Comparison of ENCODE assay signal across 17 cellular contexts in genomic region chr2:38713311-38713710, GRCh38. TPM values are rescaled to one million over a fixed set of nuclear protein-coding genes. Genes with fewer than 3 reads are reported as not detected.
DNase-seq lines count a peak whose midpoint lies in the region; ATAC-seq and TF ChIP-seq lines count a peak whose summit lies in the region.
"Had no signal": no experiment of that assay in that cellular context is flagged by ENCODE, and none has a peak within 500 bp of the region (broad histone marks: within the 10 kb centered on the region; RNA-seq: fewer than 3 reads in every experiment).

No MANE protein-coding gene starts in this region.

- TF ChIP-seq POLR2A in body of pancreas (IDR thresholded peaks at IDR 0.05) = no peak

- peak overlapping the region; percentile 58 for H3K27ac Mint-ChIP-seq in T-helper 2 cell treated with Interferon-gamma antibody and Interleukin-4, amounts not matched to agents 5 μg/mL and 100 μg/mL, for 36 hours
- H3K27ac Mint-ChIP-seq in stimulated activated naive CD8-positive, alpha-beta T cell treated with anti-CD3 and anti-CD28 coated beads, Interleukin-15, Interleukin-2, amounts not matched to agents 100 ng/mL and 50 ng/mL, for 24 hours = peak overlapping the region; percentile 33
- H3K27ac Mint-ChIP-seq in activated T-helper 2 cell treated with anti-CD3 and anti-CD28 coated beads, Interferon-gamma antibody, Interleukin-2, Interleukin-4, amounts not matched to agents 10 μg/mL and 5 μg/mL and 100 μg/mL, durations not matched to agents 14 hours and 24 hours and 36 hours = peak overlapping the region; percentile 57

- DNase-seq in T-helper 2 cell treated with Interferon-gamma antibody and Interleukin-4, amounts not matched to agents 5 μg/mL and 100 μg/mL, for 36 hours (ENCODE audit: low spot score) = no peak
- DNase-seq in T-helper 2 cell = no peak
- DNase-seq in stimulated activated naive CD8-positive, alpha-beta T cell treated with anti-CD3 and anti-CD28 coated beads, Interleukin-15, Interleukin-2, amounts not matched to agents 100 U/mL and 50 U/mL, for 24 hours = no peak
- no peak for DNase-seq in activated T-helper 2 cell treated with anti-CD3 and anti-CD28 coated beads, Interferon-gamma antibody, Interleukin-2, Interleukin-4, amounts not matched to agents 10 μg/mL and 5 μg/mL and 100 μg/mL, durations not matched to agents 14 hours and 24 hours and 36 hours (ENCODE audit: low spot score)
- DNase-seq in DMS53 (lab: John Stamatoyannopoulos, UW) = no peak
- DNase-seq in body of pancreas = no peak
- DNase-seq: C1 segment of cervical spinal cord, Calu3, DMS79, GOT3, KBM-7, NCI-H1105 treated with DMSO at 0.1 percent for 48 hours, NCI-H187, NCI-H446 had no signal

- peaks cover 7% of the 10 kb centered on the region for H3K4me1 ChIP-seq in body of pancreas

- intact Hi-C loops in activated T-helper 2 cell treated with anti-CD3 and anti-CD28 coated beads, Interferon-gamma antibody, Interleukin-2, Interleukin-4, amounts not matched to agents 10 μg/mL and 5 μg/mL and 100 μg/mL, durations not matched to agents 14 hours and 24 hours and 36 hours (cut with micrococcal nuclease) = no loop called here
- intact Hi-C loops in body of pancreas (cut with DNase I) = no loop called here

- peaks cover 5% of the 10 kb centered on the region for H3K9me3 Mint-ChIP-seq in T-helper 2 cell treated with Interferon-gamma antibody and Interleukin-4, amounts not matched to agents 5 μg/mL and 100 μg/mL, for 36 hours
- H3K9me3 Mint-ChIP-seq in stimulated activated naive CD8-positive, alpha-beta T cell treated with anti-CD3 and anti-CD28 coated beads, Interleukin-15, Interleukin-2, amounts not matched to agents 100 ng/mL and 50 ng/mL, for 24 hours = peaks cover 5% of the 10 kb centered on the region
- peaks cover 5% of the 10 kb centered on the region for H3K9me3 Mint-ChIP-seq in activated T-helper 2 cell treated with anti-CD3 and anti-CD28 coated beads, Interferon-gamma antibody, Interleukin-2, Interleukin-4, amounts not matched to agents 10 μg/mL and 5 μg/mL and 100 μg/mL, durations not matched to agents 14 hours and 24 hours and 36 hours

- TF ChIP-seq CTCF in body of pancreas (IDR thresholded peaks at IDR 0.05) = no peak

- H3K36me3 ChIP-seq in body of pancreas (replicated peaks in 1 of 2; ENCODE audit: insufficient read depth in 1 of 2, low read depth in 2 of 2) = no peaks in the 10 kb centered on the region

- H3K4me3 ChIP-seq in body of pancreas = no peak overlapping the region

- no peaks in the 10 kb centered on the region for H3K27me3 ChIP-seq in body of pancreas

- WGBS in body of pancreas, 2 donors = 78 to 83% methylated on average over 2 to 3 of the region's 3 CpGs

- no peak overlapping the region for H3K27ac ChIP-seq in body of pancreas

- H3K4me3 Mint-ChIP-seq in T-helper 2 cell treated with Interferon-gamma antibody and Interleukin-4, amounts not matched to agents 5 μg/mL and 100 μg/mL, for 36 hours = no peak overlapping the region
- no peak overlapping the region for H3K4me3 Mint-ChIP-seq in stimulated activated naive CD8-positive, alpha-beta T cell treated with anti-CD3 and anti-CD28 coated beads, Interleukin-15, Interleukin-2, amounts not matched to agents 100 ng/mL and 50 ng/mL, for 24 hours
- H3K4me3 Mint-ChIP-seq in activated T-helper 2 cell treated with anti-CD3 and anti-CD28 coated beads, Interferon-gamma antibody, Interleukin-2, Interleukin-4, amounts not matched to agents 10 μg/mL and 5 μg/mL and 100 μg/mL, durations not matched to agents 14 hours and 24 hours and 36 hours (ENCODE audit: low read depth) = no peak overlapping the region

- H3K36me3 Mint-ChIP-seq in T-helper 2 cell treated with Interferon-gamma antibody and Interleukin-4, amounts not matched to agents 5 μg/mL and 100 μg/mL, for 36 hours (ENCODE audit: low read depth) = peaks cover 58% of the 10 kb centered on the region
- H3K36me3 Mint-ChIP-seq in stimulated activated naive CD8-positive, alpha-beta T cell treated with anti-CD3 and anti-CD28 coated beads, Interleukin-15, Interleukin-2, amounts not matched to agents 100 ng/mL and 50 ng/mL, for 24 hours (ENCODE audit: low read depth) = peaks cover 51% of the 10 kb centered on the region
- H3K36me3 Mint-ChIP-seq in activated T-helper 2 cell treated with anti-CD3 and anti-CD28 coated beads, Interferon-gamma antibody, Interleukin-2, Interleukin-4, amounts not matched to agents 10 μg/mL and 5 μg/mL and 100 μg/mL, durations not matched to agents 14 hours and 24 hours and 36 hours (ENCODE audit: low read depth) = peaks cover 86% of the 10 kb centered on the region

- H3K4me1 Mint-ChIP-seq in T-helper 2 cell treated with Interferon-gamma antibody and Interleukin-4, amounts not matched to agents 5 μg/mL and 100 μg/mL, for 36 hours (ENCODE audit: low read depth) = peaks cover 47% of the 10 kb centered on the region
- H3K4me1 Mint-ChIP-seq in stimulated activated naive CD8-positive, alpha-beta T cell treated with anti-CD3 and anti-CD28 coated beads, Interleukin-15, Interleukin-2, amounts not matched to agents 100 ng/mL and 50 ng/mL, for 24 hours (ENCODE audit: low read depth) = peaks cover 73% of the 10 kb centered on the region
- peaks cover 55% of the 10 kb centered on the region for H3K4me1 Mint-ChIP-seq in activated T-helper 2 cell treated with anti-CD3 and anti-CD28 coated beads, Interferon-gamma antibody, Interleukin-2, Interleukin-4, amounts not matched to agents 10 μg/mL and 5 μg/mL and 100 μg/mL, durations not matched to agents 14 hours and 24 hours and 36 hours (ENCODE audit: low read depth)

- no peaks in the 10 kb centered on the region for H3K27me3 Mint-ChIP-seq in T-helper 2 cell treated with Interferon-gamma antibody and Interleukin-4, amounts not matched to agents 5 μg/mL and 100 μg/mL, for 36 hours (ENCODE audit: low read depth)
- H3K27me3 Mint-ChIP-seq in stimulated activated naive CD8-positive, alpha-beta T cell treated with anti-CD3 and anti-CD28 coated beads, Interleukin-15, Interleukin-2, amounts not matched to agents 100 ng/mL and 50 ng/mL, for 24 hours = no peaks in the 10 kb centered on the region
- no peaks in the 10 kb centered on the region for H3K27me3 Mint-ChIP-seq in activated T-helper 2 cell treated with anti-CD3 and anti-CD28 coated beads, Interferon-gamma antibody, Interleukin-2, Interleukin-4, amounts not matched to agents 10 μg/mL and 5 μg/mL and 100 μg/mL, durations not matched to agents 14 hours and 24 hours and 36 hours (ENCODE audit: low read depth)

- no peak for ATAC-seq in stimulated activated naive CD8-positive, alpha-beta T cell treated with anti-CD3 and anti-CD28 coated beads, Interleukin-15, Interleukin-2, amounts not matched to agents 100 U/mL and 50 U/mL, for 24 hours
- ATAC-seq in GM18520 (IDR thresholded peaks at IDR 0.05; ENCODE audit: unreplicated experiment) = no peak
- no peak for ATAC-seq in body of pancreas

- no peaks in the 10 kb centered on the region for H3K9me3 ChIP-seq in body of pancreas

RNA-seq across cellular contexts. Expression of gene SRSF7, which starts 37.9 kb away (rescaled TPM):
- total RNA-seq in activated T-helper 2 cell treated with anti-CD3 and anti-CD28 coated beads, Interferon-gamma antibody, Interleukin-2, Interleukin-4, amounts not matched to agents 10 μg/mL and 5 μg/mL and 100 μg/mL, durations not matched to agents 14 hours and 24 hours and 36 hours = 401 and 406 TPM in 2 replicates
- 10 to 100 TPM; 55.8 to 68.2 TPM for total RNA-seq in body of pancreas

RNA-seq across cellular contexts. Expression of gene GALM, which starts 47.4 kb away (rescaled TPM):
- total RNA-seq in activated T-helper 2 cell treated with anti-CD3 and anti-CD28 coated beads, Interferon-gamma antibody, Interleukin-2, Interleukin-4, amounts not matched to agents 10 μg/mL and 5 μg/mL and 100 μg/mL, durations not matched to agents 14 hours and 24 hours and 36 hours = 42.1 and 43.0 TPM in 2 replicates
- total RNA-seq in body of pancreas = 10 to 100 TPM in 1 of 2 donors, 1 to 10 TPM in 1; 7.5 to 20.4 TPM
- total RNA-seq: HT1080 had no signal
